Comparison of ENCODE assay signal across 8 cellular contexts in the genomic region with DNA sequence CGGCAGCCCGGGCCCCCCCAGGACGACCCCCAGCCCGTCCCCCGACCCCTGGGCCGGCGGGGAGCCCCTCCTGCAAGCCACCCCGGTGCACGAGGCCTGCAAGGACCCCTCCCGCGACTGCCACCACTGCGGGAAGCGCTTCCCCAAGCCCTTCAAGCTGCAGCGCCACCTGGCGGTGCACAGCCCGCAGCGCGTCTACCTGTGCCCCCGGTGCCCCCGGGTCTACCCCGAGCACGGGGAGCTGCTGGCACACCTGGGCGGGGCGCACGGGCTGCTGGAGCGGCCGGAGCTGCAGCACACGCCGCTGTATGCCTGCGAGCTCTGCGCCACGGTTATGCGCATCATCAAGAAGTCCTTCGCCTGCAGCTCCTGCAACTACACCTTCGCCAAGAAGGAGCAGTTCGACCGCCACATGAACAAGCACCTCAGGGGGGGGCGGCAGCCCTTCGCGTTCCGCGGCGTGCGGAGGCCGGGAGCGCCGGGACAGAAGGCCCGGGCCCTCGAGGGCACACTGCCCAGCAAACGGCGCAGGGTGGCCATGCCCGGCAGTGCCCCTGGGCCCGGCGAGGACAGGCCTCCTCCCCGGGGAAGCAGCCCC. TPM values are rescaled to one million over a fixed set of nuclear protein-coding genes. Genes with fewer than 3 reads are reported as not detected.
A peak's percentile ranks its signal among the peaks of the same experiment; 100 is the strongest.
DNase-seq lines count a peak whose midpoint lies in the region; ATAC-seq and TF ChIP-seq lines count a peak whose summit lies in the region.

No MANE protein-coding gene starts in this region.

- no peak overlapping the region for H3K4me3 Mint-ChIP-seq in CD4-positive, CD25-positive, alpha-beta regulatory T cell
- H3K4me3 Mint-ChIP-seq in brain, result no peak overlapping the region

- H3K36me3 Mint-ChIP-seq in CD4-positive, CD25-positive, alpha-beta regulatory T cell, result no peaks in the 10 kb centered on the region
- H3K36me3 Mint-ChIP-seq in brain, result no peaks in the 10 kb centered on the region

- peak; percentile 42 to 64 (median 51) for DNase-seq in CD4-positive, CD25-positive, alpha-beta regulatory T cell
- peak; percentile 99 for DNase-seq in HuH-7.5 (ENCODE audit: low spot score)
- peak; percentile 52 for DNase-seq in UCSD-AML1 (lab: John Stamatoyannopoulos, UW; ENCODE audit: unreplicated experiment)
- peak; percentile 76 for DNase-seq in left kidney (ENCODE audit: low read depth, low spot score)
- peak; percentile 85 for DNase-seq in stimulated activated CD8-positive, alpha-beta memory T cell treated with anti-CD3 and anti-CD28 coated beads, Interleukin-4, amount 100 ng/mL, for 48 hours
- DNase-seq in foreskin melanocyte, result no peak

- no peaks in the 10 kb centered on the region for H3K4me1 ChIP-seq in CD4-positive, CD25-positive, alpha-beta regulatory T cell (ENCODE audit: control insufficient read depth, insufficient read depth, low read length, poor library complexity, severe bottlenecking)

- H3K9me3 ChIP-seq in CD4-positive, CD25-positive, alpha-beta regulatory T cell (ENCODE audit: control insufficient read depth in 2 of 2, low read length in 2 of 2), result no peaks in the 10 kb centered on the region

- no peak overlapping the region for H3K27ac Mint-ChIP-seq in CD4-positive, CD25-positive, alpha-beta regulatory T cell
- no peak overlapping the region for H3K27ac Mint-ChIP-seq in brain

- no peak overlapping the region for H3K4me3 ChIP-seq in CD4-positive, CD25-positive, alpha-beta regulatory T cell (ENCODE audit: low read depth, low read length)

- peaks cover 0 to 2% (median 0%) of the 10 kb centered on the region in 4 donors for H3K4me1 Mint-ChIP-seq in CD4-positive, CD25-positive, alpha-beta regulatory T cell
- H3K4me1 Mint-ChIP-seq in brain, result no peaks in the 10 kb centered on the region

- no peaks in the 10 kb centered on the region for H3K36me3 ChIP-seq in CD4-positive, CD25-positive, alpha-beta regulatory T cell (ENCODE audit: control insufficient read depth, insufficient read depth, low read length)

- no peak overlapping the region for H3K27ac ChIP-seq in CD4-positive, CD25-positive, alpha-beta regulatory T cell (ENCODE audit: insufficient read depth, low read length, poor library complexity, severe bottlenecking)

- peak; percentile 82 to 99 for TF ChIP-seq CTCF in brain (conservative IDR thresholded peaks at IDR 0.05)

- H3K9me3 Mint-ChIP-seq in CD4-positive, CD25-positive, alpha-beta regulatory T cell, result no peaks in the 10 kb centered on the region
- no peaks in the 10 kb centered on the region for H3K9me3 Mint-ChIP-seq in brain

- ATAC-seq in CD4-positive, CD25-positive, alpha-beta regulatory T cell (ENCODE audit: low read depth in 2 of 2), result peak; percentile 41 to 46
- ATAC-seq in HG03439 (IDR thresholded peaks at IDR 0.05; ENCODE audit: unreplicated experiment), result no peak

- H3K27me3 ChIP-seq in CD4-positive, CD25-positive, alpha-beta regulatory T cell (ENCODE audit: control insufficient read depth, insufficient read depth, low read length), result no peaks in the 10 kb centered on the region

- no peaks in the 10 kb centered on the region for H3K27me3 Mint-ChIP-seq in CD4-positive, CD25-positive, alpha-beta regulatory T cell
- no peaks in the 10 kb centered on the region for H3K27me3 Mint-ChIP-seq in brain

RNA-seq across cellular contexts. Expression of gene ZFPM1, which starts 15.6 kb away (rescaled TPM):
- total RNA-seq in CD4-positive, CD25-positive, alpha-beta regulatory T cell, result 30.2 TPM
- under 1 TPM; 0.07 to 0.41 (median 0.13) TPM for polyA plus RNA-seq in CD4-positive, CD25-positive, alpha-beta regulatory T cell
- polyA plus RNA-seq in brain (ENCODE audit: insufficient read depth, low read depth, low replicate concordance), result 9.8 TPM

RNA-seq across cellular contexts. Expression of gene ZNF469, which starts 54.7 kb away (rescaled TPM):
- 0.32 TPM for total RNA-seq in CD4-positive, CD25-positive, alpha-beta regulatory T cell
- polyA plus RNA-seq in CD4-positive, CD25-positive, alpha-beta regulatory T cell, result under 1 TPM in 2 of 4 donors, not detected in 2; 0.01 to 0.02 TPM
- 0.34 TPM for polyA plus RNA-seq in brain (ENCODE audit: insufficient read depth, low read depth, low replicate concordance)
